16 cellular contexts compared by ENCODE assay signal in genomic region chr10:1323951-1324350, GRCh38.
DNase-seq lines count a peak whose midpoint lies in the region; ATAC-seq lines count a peak whose summit lies in the region.
"Had no signal": no experiment of that assay in that cellular context is flagged by ENCODE, and none has a peak within 500 bp of the region (broad histone marks: within the 10 kb centered on the region; RNA-seq: fewer than 3 reads in every experiment).

No MANE protein-coding gene starts in this region.

- ATAC-seq in activated T-cell treated with anti-CD3 and anti-CD28 coated beads, Interleukin-2, amount 50 U/mL, for 4 hours, result peak; percentile 66 to 81
- ATAC-seq in GM18870 (IDR thresholded peaks at IDR 0.05; ENCODE audit: unreplicated experiment) (peak; percentile 84), HG03175 (IDR thresholded peaks at IDR 0.05; ENCODE audit: unreplicated experiment) (peak; percentile 88), HG03280 (IDR thresholded peaks at IDR 0.05; ENCODE audit: unreplicated experiment) (no peak)

- no peaks in the 10 kb centered on the region for H3K4me1 Mint-ChIP-seq in activated T-cell treated with anti-CD3 and anti-CD28 coated beads, Interleukin-2, amount 50 U/mL, for 4 hours (ENCODE audit: low read depth)
- H3K4me1 Mint-ChIP-seq: immature natural killer cell had no signal

- H3K9me3 Mint-ChIP-seq in activated T-cell treated with anti-CD3 and anti-CD28 coated beads, Interleukin-2, amount 50 U/mL, for 4 hours, result no peaks in the 10 kb centered on the region

- H3K27me3 Mint-ChIP-seq in activated T-cell treated with anti-CD3 and anti-CD28 coated beads, Interleukin-2, amount 50 U/mL, for 4 hours (ENCODE audit: low read depth), result peaks cover 21% of the 10 kb centered on the region

- DNase-seq in activated T-cell treated with anti-CD3 and anti-CD28 coated beads, Interleukin-2, amount 50 U/mL, for 4 hours, result no peak
- no peak for DNase-seq in activated T-cell treated with anti-CD3 and anti-CD28 coated beads for 4 hours
- DNase-seq in epidermal melanocyte (ENCODE audit: insufficient read length, low spot score), result peak; percentile 73
- DNase-seq in retina, result no peak
- no peak for DNase-seq in HK-2 (ENCODE audit: unreplicated experiment)
- DNase-seq: ACHN; CD4-positive, alpha-beta memory T cell; DMS79 treated with DMSO at 0.1 percent for 48 hours; H9; immature natural killer cell; Kasumi-1; NCI-H1417; RPMI8226 had no signal

- no peak overlapping the region for H3K4me3 Mint-ChIP-seq in activated T-cell treated with anti-CD3 and anti-CD28 coated beads, Interleukin-2, amount 50 U/mL, for 4 hours
- H3K4me3 Mint-ChIP-seq: CD4-positive, alpha-beta memory T cell; H9; immature natural killer cell had no signal

- H3K36me3 Mint-ChIP-seq in activated T-cell treated with anti-CD3 and anti-CD28 coated beads, Interleukin-2, amount 50 U/mL, for 4 hours (ENCODE audit: insufficient read depth), result no peaks in the 10 kb centered on the region
- H3K36me3 Mint-ChIP-seq: CD4-positive, alpha-beta memory T cell; immature natural killer cell had no signal
